11 cellular contexts compared by ENCODE assay signal in genomic region chr15:37095993-37096877, GRCh38. TPM values are rescaled to one million over a fixed set of nuclear protein-coding genes. Genes with fewer than 3 reads are reported as not detected.
DNase-seq lines count a peak whose midpoint lies in the region; ATAC-seq and TF ChIP-seq lines count a peak whose summit lies in the region.
"Had no signal": no experiment of that assay in that cellular context is flagged by ENCODE, and none has a peak within 500 bp of the region (broad histone marks: within the 10 kb centered on the region; RNA-seq: fewer than 3 reads in every experiment).

No MANE protein-coding gene starts in this region.

- peak overlapping the region; percentile 82 for H3K18ac ChIP-seq in neuronal stem cell (ENCODE audit: low read length)

- H3K36me3 ChIP-seq in neuronal stem cell (replicated peaks in 1 of 2; ENCODE audit: control insufficient read depth in 2 of 2, insufficient read depth in 2 of 2, low read length in 2 of 2) (peaks cover 7 to 48% of the 10 kb centered on the region in 2 donors), MG63 (no peaks in the 10 kb centered on the region; the same call in 1 of the 2 replicates)

- H3K27ac ChIP-seq in foreskin keratinocyte (peak overlapping the region; percentile 91), neuronal stem cell (replicated peaks; ENCODE audit: low read length) (no peak overlapping the region)

- H3K79me1 ChIP-seq in neuronal stem cell (ENCODE audit: low read depth, low read length), result peaks cover 8% of the 10 kb centered on the region

- peaks cover 33 to 47% (median 45%) of the 10 kb centered on the region in 3 donors for H3K4me1 Mint-ChIP-seq in T-cell

- no peak for TF ChIP-seq CTCF in foreskin keratinocyte (conservative IDR thresholded peaks at IDR 0.05)

- H3K4me1 ChIP-seq in foreskin keratinocyte, result peaks cover 19% of the 10 kb centered on the region
- H3K4me1 ChIP-seq in neuronal stem cell (ENCODE audit: control insufficient read depth in 2 of 2, insufficient read depth in 1 of 2, low read depth in 1 of 2, low read length in 2 of 2), result peaks cover 2 to 17% of the 10 kb centered on the region in 2 donors

- DNase-seq in C1 segment of cervical spinal cord (lab: John Stamatoyannopoulos, UW) (peak in 8 of 14 donors; percentile 20 to 81 (median 60)), T-cell (no peak), foreskin keratinocyte (peak in 1 of 2 donors; percentile 51), neuronal stem cell (ENCODE audit: low spot score) (peak; percentile 17), NCI-H1092 (lab: John Stamatoyannopoulos, UW) (no peak), MG63 (no peak)
- DNase-seq: activated CD8-positive, alpha-beta memory T cell treated with anti-CD3 and anti-CD28 coated beads, Interleukin-2, amount 50 U/mL, for 48 hours; DMS79; NCI-H345 had no signal

- H2AFZ ChIP-seq in neuronal stem cell (ENCODE audit: low read length), result peak overlapping the region; percentile 95

- H4K8ac ChIP-seq in neuronal stem cell (ENCODE audit: low read depth, low read length), result peak overlapping the region; percentile 67

- peak overlapping the region; percentile 19 for H2BK120ac ChIP-seq in neuronal stem cell (ENCODE audit: low read depth, low read length)

- H3K14ac ChIP-seq in neuronal stem cell (ENCODE audit: low read length), result no peak overlapping the region

- peaks cover 72 to 80% of the 10 kb centered on the region in 2 donors for H3K27me3 Mint-ChIP-seq in T-cell

- H3K9me3 ChIP-seq in neuronal stem cell (replicated peaks in 1 of 2; ENCODE audit: control insufficient read depth in 2 of 2, insufficient read depth in 1 of 2, low read depth in 1 of 2, low read length in 2 of 2) (no peaks in the 10 kb centered on the region), MG63 (no peaks in the 10 kb centered on the region)

- H3K27me3 ChIP-seq in foreskin keratinocyte (no peaks in the 10 kb centered on the region), neuronal stem cell (ENCODE audit: control insufficient read depth in 3 of 3, insufficient read depth in 3 of 3, low read depth in 1 of 3, low read length in 3 of 3) (no peaks in the 10 kb centered on the region), MG63 (no peaks in the 10 kb centered on the region)

- POLR2A ChIA-PET in T-cell (lab: Charles Lee), result no interaction called here

- CTCF ChIA-PET in T-cell (lab: Charles Lee), result no interaction called here

- ATAC-seq in T-cell (replicated peaks in 1 of 4), result no peak
- ATAC-seq in foreskin keratinocyte, result no peak
- ATAC-seq in HG02610 (IDR thresholded peaks at IDR 0.05; ENCODE audit: unreplicated experiment), result no peak
- no peak for ATAC-seq in HG03378 (IDR thresholded peaks at IDR 0.05; ENCODE audit: unreplicated experiment)

- no CpG with 5 or more reads among the region's 36 CpGs for WGBS in neuronal stem cell (ENCODE audit: extremely low coverage in 2 of 2, insufficient read length in 2 of 2, insufficient replicate concordance in 1 of 2), 2 donors

- no peaks in the 10 kb centered on the region for H3K36me3 Mint-ChIP-seq in T-cell

- peak overlapping the region; percentile 18 for H2BK5ac ChIP-seq in neuronal stem cell (ENCODE audit: low read length)

- peak overlapping the region in 2 of 3 donors; percentile 17 to 88 for H3K4me3 Mint-ChIP-seq in T-cell

- H4K91ac ChIP-seq in neuronal stem cell (ENCODE audit: low read depth, low read length, poor library complexity), result no peak overlapping the region

- H2BK12ac ChIP-seq in neuronal stem cell (ENCODE audit: low read length), result no peak overlapping the region

- no peak overlapping the region for H3K4ac ChIP-seq in neuronal stem cell (ENCODE audit: low read length)

- H3K4me3 ChIP-seq in neuronal stem cell (ENCODE audit: low read length in 2 of 2) (peak overlapping the region; percentile 93 to 99), MG63 (no peak overlapping the region; the same call in 1 of the 2 replicates)

- H3K4me2 ChIP-seq in neuronal stem cell (ENCODE audit: insufficient read depth, low read length, poor library complexity, severe bottlenecking), result peak overlapping the region; percentile 66

- H3K9ac ChIP-seq in neuronal stem cell (ENCODE audit: low read depth, low read length, poor library complexity), result peak overlapping the region; percentile 80

- H3K23ac ChIP-seq in neuronal stem cell (ENCODE audit: low read depth, low read length, poor library complexity), result no peak overlapping the region

- no peaks in the 10 kb centered on the region for H3K9me3 Mint-ChIP-seq in T-cell

- H2AK5ac ChIP-seq in neuronal stem cell (ENCODE audit: low read depth, low read length), result peak overlapping the region; percentile 33

- H2BK15ac ChIP-seq in neuronal stem cell (ENCODE audit: low read length), result peak overlapping the region; percentile 13

- H3K27ac Mint-ChIP-seq in T-cell, result no peak overlapping the region

RNA-seq across cellular contexts. Expression of gene MEIS2, which starts 4.1 kb away (rescaled TPM):
- total RNA-seq in T-cell (under 1 TPM in 2 of 5 donors, not detected in 3; 0.38 to 0.54 TPM), foreskin keratinocyte (12.6 and 14.9 TPM in 2 replicates)
- 3.8 and 5.5 TPM in 2 replicates for polyA plus RNA-seq in foreskin keratinocyte
- polyA plus RNA-seq in neuronal stem cell (2013, experiment 1 of 2), result 50.7 TPM
- polyA plus RNA-seq in neuronal stem cell (2013, experiment 2 of 2), result 50.7 TPM
- total RNA-seq in MG63 (2014; rRNA removed; shearing (Covaris generic); ENCODE audit: low replicate concordance), result 2.0 and 3.1 TPM in 2 replicates

Comparison
In these comparisons a context has a peak if more than half of its experiments do, and no peak if none do; other contexts are left out.
1. DNase-seq: peak in C1 segment of cervical spinal cord (8 of 14) and neuronal stem cell (single experiment); none in T-cell (0 of 34), NCI-H1092 (single experiment) and MG63 (single experiment).